ENCODE assay signal across 7 cellular contexts in genomic region chr3:117898722-117899121, GRCh38.
A peak's percentile ranks its signal among the peaks of the same experiment; 100 is the strongest.
DNase-seq lines count a peak whose midpoint lies in the region; ATAC-seq, FAIRE-seq and TF ChIP-seq lines count a peak whose summit lies in the region.

No MANE protein-coding gene starts in this region.

- in situ Hi-C loops in K562 (cut with MboI) = no loop called here

- H3K4me1 ChIP-seq in K562 (replicated peaks in 1 of 2; ENCODE audit: control insufficient read depth in 2 of 2, insufficient read depth in 2 of 2, low read length in 2 of 2) = no peaks in the 10 kb centered on the region
- no peaks in the 10 kb centered on the region for H3K4me1 ChIP-seq in parathyroid adenoma
- H3K4me1 ChIP-seq in sigmoid colon = no peaks in the 10 kb centered on the region

- peak in 1 of 3 experiments; percentile 3; a peak in 1 of 6 replicates for TF ChIP-seq CTCF in K562 (IDR thresholded peaks at IDR 0.05 in 2 of 3, conservative IDR thresholded peaks at IDR 0.05 in 1 of 3; ENCODE audit: insufficient read depth in 2 of 3, low read depth in 1 of 3, low read length in 3 of 3)
- peak; percentile 11 for TF ChIP-seq CTCF in parathyroid adenoma (IDR thresholded peaks at IDR 0.05)
- TF ChIP-seq CTCF in sigmoid colon (IDR thresholded peaks at IDR 0.05) = no peak

- H3K27ac ChIP-seq in K562 (ENCODE audit: extremely low read depth, low read depth, low read length) (no peak overlapping the region), parathyroid adenoma (no peak overlapping the region), sigmoid colon (no peak overlapping the region)

- CTCF ChIA-PET in K562 (lab: Yijun Ruan, JAX; ENCODE audit: low intra/inter-chr PET ratio) = no interaction called here

- DNase-seq in K562 (ENCODE audit: extremely low read depth in 1 of 4, low spot score in 3 of 4) (peak; percentile 1 to 4 (median 2)), GOT3 (lab: John Stamatoyannopoulos, UW) (no peak), sigmoid colon (no peak), dermis blood vessel endothelial cell (no peak)

- H3K9me3 ChIP-seq in K562 (replicated peaks; ENCODE audit: control insufficient read depth, insufficient read depth, low read depth, low read length) (no peaks in the 10 kb centered on the region), parathyroid adenoma (ENCODE audit: control insufficient read depth, low read length) (no peaks in the 10 kb centered on the region), sigmoid colon (peaks cover 0 to 6% (median 0%) of the 10 kb centered on the region in 4 donors)

- no peaks in the 10 kb centered on the region for H4K20me1 ChIP-seq in K562 (replicated peaks; ENCODE audit: control insufficient read depth, insufficient read depth, low read length)

- ATAC-seq in GM18909 (IDR thresholded peaks at IDR 0.05; ENCODE audit: poor library complexity, unreplicated experiment) = peak; percentile 63
- peak; percentile 82 for ATAC-seq in HG03354 (IDR thresholded peaks at IDR 0.05; ENCODE audit: poor library complexity, severe bottlenecking, unreplicated experiment)
- no peak for ATAC-seq in K562

- H3K27me3 ChIP-seq in K562 (ENCODE audit: control insufficient read depth in 2 of 2, insufficient read depth in 2 of 2, low read length in 2 of 2) (no peaks in the 10 kb centered on the region), parathyroid adenoma (ENCODE audit: control insufficient read depth, insufficient read depth, low read length) (no peaks in the 10 kb centered on the region), sigmoid colon (no peaks in the 10 kb centered on the region)

- BruUV-seq in K562 (replicated peaks; lab: Mats Ljungman, UMichigan) = no TSS peak

- no peak overlapping the region for H3K4me2 ChIP-seq in K562 (ENCODE audit: insufficient read depth, low read length)
- H3K4me2 ChIP-seq in parathyroid adenoma (ENCODE audit: low read length) = no peak overlapping the region

- H3K9me1 ChIP-seq in K562 (ENCODE audit: control insufficient read depth, insufficient read depth, low read length) = no peaks in the 10 kb centered on the region

- no peak for FAIRE-seq in K562 (lab: Jason Lieb, UNC)

- H3K9ac ChIP-seq in K562 (ENCODE audit: insufficient read depth in 1 of 2, low read depth in 2 of 2, low read length in 2 of 2) (no peak overlapping the region), parathyroid adenoma (no peak overlapping the region)

- 0% methylated on average over 3 of the region's 4 CpGs for WGBS in K562 (ENCODE audit: insufficient coverage, low coverage, missing lambda C conversion rate)
- WGBS in sigmoid colon, 2 donors = 49 to 68% methylated on average over 4 of the region's 4 CpGs

- intact Hi-C loops in K562 (cut with micrococcal nuclease) = no loop called here
- intact Hi-C loops in sigmoid colon (cut with DNase I) = no loop called here

- no peak overlapping the region for H3K4me3 ChIP-seq in K562
- no peak overlapping the region for H3K4me3 ChIP-seq in parathyroid adenoma (ENCODE audit: low read depth, low read length)
- no peak overlapping the region for H3K4me3 ChIP-seq in sigmoid colon

- H3K79me2 ChIP-seq in K562 (ENCODE audit: control insufficient read depth, insufficient read depth, low read length) = no peaks in the 10 kb centered on the region
- no peaks in the 10 kb centered on the region for H3K79me2 ChIP-seq in parathyroid adenoma

- TF ChIP-seq POLR2A in K562 (conservative IDR thresholded peaks at IDR 0.05) (no peak), sigmoid colon (IDR thresholded peaks at IDR 0.05) (no peak)

- no peak for TF ChIP-seq EP300 in K562 (IDR thresholded peaks at IDR 0.05; ENCODE audit: low read length)
- no peak for TF ChIP-seq EP300 in sigmoid colon (IDR thresholded peaks at IDR 0.05)

- POLR2A ChIA-PET in K562 (lab: Yijun Ruan, JAX) = no interaction called here

- TF ChIP-seq RAD21 in K562 (CRISPR knock-in tag; conservative IDR thresholded peaks at IDR 0.05 in 1 of 2, IDR thresholded peaks at IDR 0.05 in 1 of 2) = no peak

- H3K36me3 ChIP-seq in K562 (ENCODE audit: control insufficient read depth, insufficient read depth, low read length) (no peaks in the 10 kb centered on the region), parathyroid adenoma (ENCODE audit: control insufficient read depth, insufficient read depth, low read length) (no peaks in the 10 kb centered on the region), sigmoid colon (no peaks in the 10 kb centered on the region)

- no peak overlapping the region for H2AFZ ChIP-seq in K562 (ENCODE audit: low read depth, low read length)
- no peak overlapping the region for H2AFZ ChIP-seq in parathyroid adenoma

TF ChIP-seq in K562, 482 proteins besides CTCF, POLR2A, EP300 and RAD21:
- no peak for TF ChIP-seq SMAD4 (CRISPR knock-in tag; conservative IDR thresholded peaks at IDR 0.05)
- TF ChIP-seq RFX1 (IDR thresholded peaks at IDR 0.05) = peak; percentile 22; the same call in 1 of the 2 replicates
- no peak for TF ChIP-seq CAMTA2 (CRISPR knock-in tag; conservative IDR thresholded peaks at IDR 0.05)
- TF ChIP-seq, protein P1, sequence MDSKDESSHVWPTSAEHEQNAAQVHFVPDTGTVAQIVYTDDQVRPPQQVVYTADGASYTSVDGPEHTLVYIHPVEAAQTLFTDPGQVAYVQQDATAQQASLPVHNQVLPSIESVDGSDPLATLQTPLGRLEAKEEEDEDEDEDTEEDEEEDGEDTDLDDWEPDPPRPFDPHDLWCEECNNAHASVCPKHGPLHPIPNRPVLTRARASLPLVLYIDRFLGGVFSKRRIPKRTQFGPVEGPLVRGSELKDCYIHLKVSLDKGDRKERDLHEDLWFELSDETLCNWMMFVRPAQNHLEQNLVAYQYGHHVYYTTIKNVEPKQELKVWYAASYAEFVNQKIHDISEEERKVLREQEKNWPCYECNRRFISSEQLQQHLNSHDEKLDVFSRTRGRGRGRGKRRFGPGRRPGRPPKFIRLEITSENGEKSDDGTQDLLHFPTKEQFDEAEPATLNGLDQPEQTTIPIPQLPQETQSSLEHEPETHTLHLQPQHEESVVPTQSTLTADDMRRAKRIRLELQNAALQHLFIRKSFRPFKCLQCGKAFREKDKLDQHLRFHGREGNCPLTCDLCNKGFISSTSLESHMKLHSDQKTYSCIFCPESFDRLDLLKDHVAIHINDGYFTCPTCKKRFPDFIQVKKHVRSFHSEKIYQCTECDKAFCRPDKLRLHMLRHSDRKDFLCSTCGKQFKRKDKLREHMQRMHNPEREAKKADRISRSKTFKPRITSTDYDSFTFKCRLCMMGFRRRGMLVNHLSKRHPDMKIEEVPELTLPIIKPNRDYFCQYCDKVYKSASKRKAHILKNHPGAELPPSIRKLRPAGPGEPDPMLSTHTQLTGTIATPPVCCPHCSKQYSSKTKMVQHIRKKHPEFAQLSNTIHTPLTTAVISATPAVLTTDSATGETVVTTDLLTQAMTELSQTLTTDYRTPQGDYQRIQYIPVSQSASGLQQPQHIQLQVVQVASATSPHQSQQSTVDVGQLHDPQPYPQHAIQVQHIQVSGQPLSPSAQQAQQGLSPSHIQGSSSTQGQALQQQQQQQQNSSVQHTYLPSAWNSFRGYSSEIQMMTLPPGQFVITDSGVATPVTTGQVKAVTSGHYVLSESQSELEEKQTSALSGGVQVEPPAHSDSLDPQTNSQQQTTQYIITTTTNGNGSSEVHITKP (IDR thresholded peaks at IDR 0.05; ENCODE audit: partially characterized antibody) = no peak
- TF ChIP-seq CBX3 (IDR thresholded peaks at IDR 0.05; ENCODE audit: borderline replicate concordance in 1 of 2, low read length in 2 of 2) = no peak
TF ChIP-seq in K562: peak in this region for 1.

Comparison
In these comparisons a context has a peak if more than half of its experiments do, and no peak if none do; other contexts are left out.
1. DNase-seq: peak in K562 (4 of 4); none in GOT3 (single experiment), sigmoid colon (single experiment) and dermis blood vessel endothelial cell (single experiment).